Comparison of ENCODE assay signal across 12 cellular contexts in the genomic region with DNA sequence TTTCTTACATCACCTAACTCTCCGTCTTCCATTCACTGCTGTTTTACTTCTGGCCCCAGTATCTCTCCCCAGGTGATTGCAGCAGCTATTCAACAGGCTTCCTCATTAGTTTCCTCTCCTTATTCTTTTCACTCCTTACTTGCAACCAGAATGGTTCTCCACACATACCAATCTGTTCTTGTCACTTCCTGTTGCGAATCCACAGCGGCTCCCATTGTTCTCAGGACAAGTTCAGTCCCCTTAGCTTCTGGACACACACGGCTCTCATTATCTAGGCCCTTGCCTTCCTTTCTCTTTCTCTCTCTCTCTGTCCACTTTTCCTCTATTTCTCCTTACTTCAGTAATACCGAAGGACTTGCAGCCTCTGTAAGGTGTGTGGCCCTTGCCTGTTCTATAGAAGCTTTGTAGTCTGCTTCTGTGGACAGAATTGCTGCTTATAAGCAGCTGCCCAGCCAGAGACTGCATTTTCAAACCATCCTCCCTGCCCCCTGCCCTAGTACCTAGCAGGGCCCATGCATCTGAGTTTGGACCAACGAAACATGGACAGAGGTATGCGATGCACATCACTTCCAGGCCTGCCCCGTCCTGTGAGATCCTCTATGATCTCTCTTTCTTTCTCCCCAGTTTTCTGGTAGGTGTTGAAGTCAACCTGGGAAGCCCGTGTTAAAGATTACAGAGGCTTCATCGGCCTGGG. TPM values are rescaled to one million over a fixed set of nuclear protein-coding genes. Genes with fewer than 3 reads are reported as not detected.
DNase-seq lines count a peak whose midpoint lies in the region; ATAC-seq and TF ChIP-seq lines count a peak whose summit lies in the region.
"Had no signal": no experiment of that assay in that cellular context is flagged by ENCODE, and none has a peak within 500 bp of the region (broad histone marks: within the 10 kb centered on the region; RNA-seq: fewer than 3 reads in every experiment).

No MANE protein-coding gene starts in this region.

- POLR2A ChIA-PET in AG04450 (lab: Yijun Ruan, JAX) (interaction anchor here (0.6 to 1.5 kb wide), 7 partner anchors 9 to 112 kb away, joined by 3 to 12 read pairs (median 6); partner anchors contain the start of gene NUDT7), IMR-90 (lab: Charles Lee; ENCODE audit: unreplicated experiment) (interaction anchor here (0.9 to 1.0 kb wide), 2 partner anchors 12 to 65 kb away, joined by 3 read pairs; no protein-coding TSS in a partner anchor), GM10248 (lab: Yijun Ruan, JAX) (no interaction called here)

- peak overlapping the region; percentile 99 for H2BK20ac ChIP-seq in IMR-90 (ENCODE audit: low read depth, low read length)

- TF ChIP-seq CTCF in AG04450 (IDR thresholded peaks at IDR 0.05; ENCODE audit: low read depth, low read length) (no peak), IMR-90 (conservative IDR thresholded peaks at IDR 0.05; ENCODE audit: low read depth, low read length) (no peak), choroid plexus epithelial cell (conservative IDR thresholded peaks at IDR 0.05; ENCODE audit: low read depth, low read length) (no peak), kidney epithelial cell (IDR thresholded peaks at IDR 0.05; ENCODE audit: insufficient read depth, low read length, poor library complexity, severe bottlenecking) (no peak), glutamatergic neuron (IDR thresholded peaks at IDR 0.05; ENCODE audit: partially characterized antibody, unreplicated experiment) (no peak), GM10248 (IDR thresholded peaks at IDR 0.05; ENCODE audit: control extremely low read depth, extremely low read depth, low read depth, missing control alignments) (no peak)

- peaks cover 14% of the 10 kb centered on the region for H3K4me1 ChIP-seq in IMR-90 (ENCODE audit: control insufficient read depth, insufficient read depth, low read length)

- in situ Hi-C loops in IMR-90 (cut with MboI; ENCODE audit: low sequenced_read_pairs): no loop called here

- peaks cover 5% of the 10 kb centered on the region for H3K27me3 Mint-ChIP-seq in glutamatergic neuron (ENCODE audit: unreplicated experiment)
- H3K27me3 Mint-ChIP-seq in activated CD8-positive, alpha-beta memory T cell treated with anti-CD3 and anti-CD28 coated beads, Interleukin-2, amount 10 ng/mL, durations not matched to agents 7 days and 5 days: peaks cover 3% of the 10 kb centered on the region

- H2BK15ac ChIP-seq in IMR-90 (ENCODE audit: low read depth, low read length): peak overlapping the region; percentile 87; the same call in 2 of the 3 replicates

- no peak for TF ChIP-seq RAD21 in IMR-90 (IDR thresholded peaks at IDR 0.05; ENCODE audit: low read length)

- H3K4me3 ChIP-seq in AG04450 (ENCODE audit: low read depth, low read length) (no peak overlapping the region), IMR-90 (ENCODE audit: insufficient read depth, low read depth, low read length) (no peak overlapping the region), choroid plexus epithelial cell (ENCODE audit: low read depth, low read length) (no peak overlapping the region), kidney epithelial cell (ENCODE audit: low read depth, low read length) (no peak overlapping the region)
- H3K4me3 ChIP-seq: ovary, vagina had no signal

- H3K36me3 Mint-ChIP-seq in glutamatergic neuron (ENCODE audit: unreplicated experiment): peaks cover 4% of the 10 kb centered on the region
- no peaks in the 10 kb centered on the region for H3K36me3 Mint-ChIP-seq in activated CD8-positive, alpha-beta memory T cell treated with anti-CD3 and anti-CD28 coated beads, Interleukin-2, amount 10 ng/mL, durations not matched to agents 7 days and 5 days

- H3K14ac ChIP-seq in IMR-90 (replicated peaks; ENCODE audit: low read depth, low read length): peak overlapping the region; percentile 95

- TF ChIP-seq POLR2A in IMR-90 (IDR thresholded peaks at IDR 0.05; ENCODE audit: low read depth, low read length): peak; percentile 18; the same call in 1 of the 2 replicates

- H3K18ac ChIP-seq in IMR-90 (ENCODE audit: low read depth, low read length): peak overlapping the region; percentile 86

- WGBS in IMR-90 (ENCODE audit: extremely low coverage in 2 of 2, insufficient read length in 1 of 2), 2 experiments: 30% methylated on average over 4 of the region's 10 CpGs; no CpG with 5 or more reads in 1 of the 2 experiments

- peaks cover 12% of the 10 kb centered on the region for H3K9me1 ChIP-seq in IMR-90 (ENCODE audit: insufficient read depth, low read length)

- H3K27ac Mint-ChIP-seq in glutamatergic neuron (ENCODE audit: unreplicated experiment): no peak overlapping the region
- H3K27ac Mint-ChIP-seq in activated CD8-positive, alpha-beta memory T cell treated with anti-CD3 and anti-CD28 coated beads, Interleukin-2, amount 10 ng/mL, durations not matched to agents 7 days and 5 days: no peak overlapping the region

- BruUV-seq in IMR-90 (replicated peaks; lab: Mats Ljungman, UMichigan): no TSS peak

- peak overlapping the region; percentile 34 for H3K4me2 ChIP-seq in IMR-90 (ENCODE audit: low read depth, low read length)

- H2BK120ac ChIP-seq in IMR-90 (ENCODE audit: low read depth, low read length): peak overlapping the region; percentile 99

- H3K27me3 ChIP-seq in AG04450 (ENCODE audit: control insufficient read depth, insufficient read depth, low read length): no peaks in the 10 kb centered on the region
- no peaks in the 10 kb centered on the region for H3K27me3 ChIP-seq in IMR-90 (ENCODE audit: control insufficient read depth, insufficient read depth, low read length)
- no peaks in the 10 kb centered on the region for H3K27me3 ChIP-seq in kidney epithelial cell (ENCODE audit: control insufficient read depth, insufficient read depth, low read length)
- H3K27me3 ChIP-seq: ovary, vagina had no signal

- peak overlapping the region; percentile 74 for H4K5ac ChIP-seq in IMR-90 (ENCODE audit: low read depth, low read length)

- dilution Hi-C loops in IMR-90 (cut with HindIII; ENCODE audit: low sequenced_read_pairs, unreplicated experiment): no loop called here

- H3K23ac ChIP-seq in IMR-90 (ENCODE audit: low read depth, low read length): peak overlapping the region; percentile 96

- H3K36me3 ChIP-seq in IMR-90 (ENCODE audit: control insufficient read depth, insufficient read depth, low read length): no peaks in the 10 kb centered on the region
- no peaks in the 10 kb centered on the region for H3K36me3 ChIP-seq in kidney epithelial cell (ENCODE audit: control insufficient read depth, insufficient read depth, low read length)
- H3K36me3 ChIP-seq: ovary, vagina had no signal

- no peaks in the 10 kb centered on the region for H3K9me3 ChIP-seq in AG04450 (ENCODE audit: control insufficient read depth, insufficient read depth, low read length)
- H3K9me3 ChIP-seq in IMR-90 (ENCODE audit: control insufficient read depth, insufficient read depth, low read length): no peaks in the 10 kb centered on the region
- H3K9me3 ChIP-seq: ovary, vagina had no signal

- no peak overlapping the region for H3K4me3 Mint-ChIP-seq in glutamatergic neuron (ENCODE audit: unreplicated experiment)
- H3K4me3 Mint-ChIP-seq in activated CD8-positive, alpha-beta memory T cell treated with anti-CD3 and anti-CD28 coated beads, Interleukin-2, amount 10 ng/mL, durations not matched to agents 7 days and 5 days: no peak overlapping the region

- peak overlapping the region; percentile 95 to 96 for H4K8ac ChIP-seq in IMR-90 (ENCODE audit: low read depth in 2 of 2, low read length in 2 of 2)

- H2AFZ ChIP-seq in IMR-90 (replicated peaks; ENCODE audit: low read length, poor library complexity): peak overlapping the region; percentile 21

- peak overlapping the region; percentile 98 for H4K91ac ChIP-seq in IMR-90 (ENCODE audit: insufficient read depth, low read depth, low read length)

- DNase-seq in AG04450 (ENCODE audit: low read depth, low spot score) (peak; percentile 54), IMR-90 (peak; percentile 89), choroid plexus epithelial cell (ENCODE audit: low read depth) (peak; percentile 77), kidney epithelial cell (ENCODE audit: low read depth) (peak; percentile 70), glutamatergic neuron (no peak), GM10248 (ENCODE audit: extremely low spot score) (no peak)
- no peak for DNase-seq in central memory CD4-positive, alpha-beta T cell
- DNase-seq in activated CD8-positive, alpha-beta memory T cell treated with anti-CD3 and anti-CD28 coated beads, Interleukin-2, amount 10 ng/mL, durations not matched to agents 7 days and 5 days: no peak
- DNase-seq: hippocampal formation, NCI-H2081 treated with DMSO at 0.1 percent for 48 hours, ovary had no signal

- H3K27ac ChIP-seq in AG04450 (ENCODE audit: low read depth, low read length) (peak overlapping the region; percentile 98), IMR-90 (ENCODE audit: insufficient read depth, low read length) (peak overlapping the region; percentile 97)
- H3K27ac ChIP-seq: ovary, vagina had no signal

- ATAC-seq in IMR-90 (ENCODE audit: low read depth): peak; percentile 55
- ATAC-seq in activated CD8-positive, alpha-beta memory T cell treated with anti-CD3 and anti-CD28 coated beads, Interleukin-2, amount 10 ng/mL, durations not matched to agents 7 days and 5 days: no peak

- no peaks in the 10 kb centered on the region for H4K20me1 ChIP-seq in IMR-90 (ENCODE audit: insufficient read depth, low read length)

- peak overlapping the region; percentile 94 for H2BK5ac ChIP-seq in IMR-90 (ENCODE audit: low read depth, low read length, poor library complexity, severe bottlenecking)

- peaks cover 6% of the 10 kb centered on the region for H3K4me1 Mint-ChIP-seq in glutamatergic neuron (ENCODE audit: low read depth, unreplicated experiment)
- H3K4me1 Mint-ChIP-seq in activated CD8-positive, alpha-beta memory T cell treated with anti-CD3 and anti-CD28 coated beads, Interleukin-2, amount 10 ng/mL, durations not matched to agents 7 days and 5 days: no peaks in the 10 kb centered on the region

- H3K9ac ChIP-seq in IMR-90 (ENCODE audit: low read depth, low read length): peak overlapping the region; percentile 74

- H2AK5ac ChIP-seq in IMR-90 (ENCODE audit: low read depth, low read length): peak overlapping the region; percentile 97

- H3K9me3 Mint-ChIP-seq in glutamatergic neuron (ENCODE audit: unreplicated experiment): no peaks in the 10 kb centered on the region
- H3K9me3 Mint-ChIP-seq in activated CD8-positive, alpha-beta memory T cell treated with anti-CD3 and anti-CD28 coated beads, Interleukin-2, amount 10 ng/mL, durations not matched to agents 7 days and 5 days (ENCODE audit: low read depth): no peaks in the 10 kb centered on the region

- H3K56ac ChIP-seq in IMR-90 (ENCODE audit: extremely low read depth, insufficient read depth, low read length): peak overlapping the region; percentile 94

- intact Hi-C loops in IMR-90 (cut with micrococcal nuclease): no loop called here

- peak overlapping the region; percentile 34 for H2AK9ac ChIP-seq in IMR-90 (replicated peaks; ENCODE audit: low read depth, low read length, poor library complexity)

- CTCF ChIA-PET in AG04450 (lab: Charles Lee) (interaction anchor here (1.3 to 2.9 kb wide), 2 partner anchors 9 to 169 kb away, joined by 6 to 7 read pairs; no protein-coding TSS in a partner anchor), IMR-90 (lab: Yijun Ruan, JAX) (interaction anchor here (0.8 to 1.1 kb wide), 5 partner anchors 13 to 159 kb away, joined by 3 read pairs; no protein-coding TSS in a partner anchor), GM10248 (lab: Yijun Ruan, JAX) (interaction anchor here (1.1 kb wide), 1 partner anchor 10 kb away, joined by 4 read pairs; no protein-coding TSS in a partner anchor)
- CTCF ChIA-PET in activated CD8-positive, alpha-beta memory T cell treated with anti-CD3 and anti-CD28 coated beads, Interleukin-2, amount 10 ng/mL, durations not matched to agents 7 days and 5 days (lab: Charles Lee): no interaction called here

- H3K4ac ChIP-seq in IMR-90 (ENCODE audit: low read depth, low read length): peak overlapping the region; percentile 98

- H3K79me1 ChIP-seq in IMR-90 (ENCODE audit: low read depth in 1 of 2, low read length in 2 of 2): peaks cover 0 to 14% of the 10 kb centered on the region in 2 experiments; a peak in 1 of 4 replicates

RNA-seq across cellular contexts. Expression of gene VAT1L, which starts 45.7 kb away (rescaled TPM):
- polyA plus RNA-seq in AG04450 (2011; rRNA removed): 115 and 128 TPM in 2 replicates
- polyA minus RNA-seq in AG04450 (2011; rRNA and poly(A)+ RNA removed): 79.3 and 89.3 TPM in 2 replicates
- total RNA-seq in IMR-90 (2012; rRNA removed): 18.1 and 18.5 TPM in 2 replicates
- polyA plus RNA-seq in IMR-90 (2012; rRNA removed): 14.1 and 15.4 TPM in 2 replicates
- polyA plus RNA-seq in IMR-90 (2012; cell fraction: cytosol; rRNA removed): 7.3 TPM in 2 replicates
- polyA plus RNA-seq in IMR-90 (2012; cell fraction: nucleus; rRNA removed; ENCODE audit: low replicate concordance): 2.4 and 9.5 TPM in 2 replicates
- 0.29 and 0.41 TPM in 2 replicates for total RNA-seq in kidney epithelial cell
- 17.9 TPM for total RNA-seq in glutamatergic neuron (ENCODE audit: unreplicated experiment)
- not detected for total RNA-seq in activated CD8-positive, alpha-beta memory T cell treated with anti-CD3 and anti-CD28 coated beads, Interleukin-2, amount 10 ng/mL, durations not matched to agents 7 days and 5 days

Comparison
In these comparisons a context has a peak if more than half of its experiments do, and no peak if none do; other contexts are left out.
1. DNase-seq: peak in AG04450 (single experiment), IMR-90 (single experiment), choroid plexus epithelial cell (single experiment) and kidney epithelial cell (single experiment); none in central memory CD4-positive, alpha-beta T cell (single experiment), glutamatergic neuron (single experiment), GM10248 (single experiment) and activated CD8-positive, alpha-beta memory T cell treated with anti-CD3 and anti-CD28 coated beads, Interleukin-2, amount 10 ng/mL, durations not matched to agents 7 days and 5 days (single experiment).
2. RNA of gene VAT1L, which starts 45.7 kb away (total RNA-seq): 18.1 to 18.5 TPM in IMR-90 and 17.9 TPM in glutamatergic neuron (single experiment); 0.29 to 0.41 TPM in kidney epithelial cell and not detected in activated CD8-positive, alpha-beta memory T cell treated with anti-CD3 and anti-CD28 coated beads, Interleukin-2, amount 10 ng/mL, durations not matched to agents 7 days and 5 days; every median in the first group is over 10 times any median in the second.